In genomic region chr13:70874646-70875045, GRCh38 we compare ENCODE assay signal across 18 cellular contexts.
DNase-seq lines count a peak whose midpoint lies in the region; TF ChIP-seq lines count a peak whose summit lies in the region.
"Had no signal": no experiment of that assay in that cellular context is flagged by ENCODE, and none has a peak within 500 bp of the region (broad histone marks: within the 10 kb centered on the region; RNA-seq: fewer than 3 reads in every experiment).

No MANE protein-coding gene starts in this region.

- peak; percentile 10 for DNase-seq in CD1c-positive myeloid dendritic cell (ENCODE audit: extremely low spot score)
- peak in 1 of 2 experiments; percentile 62 for DNase-seq in HL-60 (ENCODE audit: low read depth in 1 of 2, low spot score in 1 of 2)
- DNase-seq in NB4 (ENCODE audit: low read depth): peak; percentile 69
- DNase-seq in epithelial cell of esophagus (ENCODE audit: low read depth): peak; percentile 1
- no peak for DNase-seq in activated T-cell treated with anti-CD3 and anti-CD28 coated beads, Interleukin-2, amount 50 U/mL, for 1 hour
- DNase-seq in NAMALWA (ENCODE audit: low spot score): no peak
- no peak for DNase-seq in activated CD4-positive, alpha-beta T cell treated with anti-CD3 and anti-CD28 coated beads, Interleukin-2, amount 50 U/mL, for 48 hours
- DNase-seq: CD4-positive, CD25-positive, alpha-beta regulatory T cell; DMS153; DND-41; MG63; NCI-H1105 treated with DMSO at 0.1 percent for 48 hours; NCI-H146; NCI-H2029; NCI-H446 treated with DMSO at 0.1 percent for 48 hours; PC-9; T-cell had no signal

- TF ChIP-seq CTCF in HL-60 (IDR thresholded peaks at IDR 0.05; ENCODE audit: insufficient read depth, low read length) (no peak), NB4 (IDR thresholded peaks at IDR 0.05; ENCODE audit: low read depth, low read length) (no peak), epithelial cell of esophagus (IDR thresholded peaks at IDR 0.05; ENCODE audit: insufficient read depth, low read depth, low read length, missing control alignments) (no peak)

- H3K27me3 ChIP-seq in HL-60 (ENCODE audit: insufficient read depth, poor library complexity, severe bottlenecking): no peaks in the 10 kb centered on the region
- H3K27me3 ChIP-seq: MG63 had no signal

- H3K27ac ChIP-seq in HL-60 (replicated peaks): peak overlapping the region; percentile 69
- H3K27ac ChIP-seq: PC-9 had no signal

- no peak for TF ChIP-seq POLR2A in NB4 (IDR thresholded peaks at IDR 0.05; ENCODE audit: extremely low read depth, insufficient read length)

- H3K4me3 ChIP-seq in HL-60 (replicated peaks; ENCODE audit: insufficient read depth, low read length) (no peak overlapping the region), NB4 (ENCODE audit: low read depth, low read length) (no peak overlapping the region), epithelial cell of esophagus (ENCODE audit: low read length) (no peak overlapping the region)
- H3K4me3 ChIP-seq: K562, MG63, PC-9 had no signal

Comparison
In these comparisons a context has a peak if more than half of its experiments do, and no peak if none do; other contexts are left out.
1. DNase-seq: peak in CD1c-positive myeloid dendritic cell (single experiment), NB4 (single experiment) and epithelial cell of esophagus (single experiment); none in activated T-cell treated with anti-CD3 and anti-CD28 coated beads, Interleukin-2, amount 50 U/mL, for 1 hour (single experiment), NAMALWA (single experiment) and activated CD4-positive, alpha-beta T cell treated with anti-CD3 and anti-CD28 coated beads, Interleukin-2, amount 50 U/mL, for 48 hours (0 of 2).